Comparison of ENCODE assay signal across 8 cellular contexts in genomic region chrX:80876877-80877276, GRCh38.
A peak's percentile ranks its signal among the peaks of the same experiment; 100 is the strongest.
DNase-seq lines count a peak whose midpoint lies in the region; ATAC-seq, FAIRE-seq and TF ChIP-seq lines count a peak whose summit lies in the region.

No MANE protein-coding gene starts in this region.

- H3K4me2 ChIP-seq in PC-3 (ENCODE audit: low read length) = no peak overlapping the region

- H3K9me3 ChIP-seq in PC-3 (ENCODE audit: low read length) = no peaks in the 10 kb centered on the region

- H3K9ac ChIP-seq in PC-3 (ENCODE audit: low read length) = no peak overlapping the region

- no peaks in the 10 kb centered on the region for H3F3A ChIP-seq in PC-3 (ENCODE audit: low read length, unreplicated experiment)

- no peaks in the 10 kb centered on the region for H3K9me2 ChIP-seq in PC-3 (replicated peaks; ENCODE audit: low read length)

- no peaks in the 10 kb centered on the region for H3K27me3 Mint-ChIP-seq in type B pancreatic cell

- H3K27ac ChIP-seq in C4-2B (no peak overlapping the region), PC-3 (ENCODE audit: low read length) (no peak overlapping the region)

- no peak overlapping the region for H3K4me3 Mint-ChIP-seq in type B pancreatic cell

- H3K36me3 Mint-ChIP-seq in type B pancreatic cell = no peaks in the 10 kb centered on the region

- H3K36me3 ChIP-seq in PC-3 (ENCODE audit: low read depth, low read length) = no peaks in the 10 kb centered on the region

- H3K4me1 Mint-ChIP-seq in type B pancreatic cell (ENCODE audit: unreplicated experiment) = no peaks in the 10 kb centered on the region

- no peaks in the 10 kb centered on the region for H3K79me2 ChIP-seq in PC-3 (ENCODE audit: low read length)

- H3K27ac Mint-ChIP-seq in type B pancreatic cell = no peak overlapping the region

- H4K20me1 ChIP-seq in PC-3 (ENCODE audit: low read length) = no peaks in the 10 kb centered on the region

- POLR2A ChIA-PET in PC-3 (lab: Charles Lee; ENCODE audit: unreplicated experiment) = no interaction called here

- FAIRE-seq in HTR-8/SVneo (lab: Jason Lieb, UNC) = no peak

- BruUV-seq in PC-3 (replicated peaks; lab: Mats Ljungman, UMichigan) = no TSS peak

- no peaks in the 10 kb centered on the region for H3K27me3 ChIP-seq in PC-3 (ENCODE audit: low read length)

- no peaks in the 10 kb centered on the region for H3K9me3 Mint-ChIP-seq in type B pancreatic cell

- no peak overlapping the region for H2AFZ ChIP-seq in PC-3 (ENCODE audit: low read length)

- DNase-seq in GM20000 (ENCODE audit: low spot score) (peak; percentile 9), PC-3 (peak; percentile 56), fibroblast of the conjunctiva (ENCODE audit: low read depth) (peak; percentile 27), type B pancreatic cell (ENCODE audit: extremely low spot score, unreplicated experiment) (no peak), HTR-8/SVneo (ENCODE audit: insufficient read length, low spot score) (no peak)
- DNase-seq in stimulated activated CD4-positive, alpha-beta T cell treated with anti-CD3 and anti-CD28 coated beads, Interleukin-4, amount 100 ng/mL, for 4 hours = no peak

- intact Hi-C loops in PC-3 (cut with micrococcal nuclease) = loop anchor here (1.0 to 5.0 kb wide), 4 partner anchors 243 to 540 kb away; no protein-coding TSS in a partner anchor

- peak; percentile 50 for TF ChIP-seq CTCF in C4-2B (conservative IDR thresholded peaks at IDR 0.05)
- no peak for TF ChIP-seq CTCF in GM20000 (IDR thresholded peaks at IDR 0.05; ENCODE audit: extremely low read depth, missing control alignments)
- peak; percentile 59 for TF ChIP-seq CTCF in PC-3 (conservative IDR thresholded peaks at IDR 0.05; ENCODE audit: low read depth, low read length)
- TF ChIP-seq CTCF in type B pancreatic cell (conservative IDR thresholded peaks at IDR 0.05) = peak; percentile 74

- H3K4me3 ChIP-seq in PC-3 (ENCODE audit: low read length) = no peak overlapping the region

- ATAC-seq in PC-3 (no peak), GM18511 (IDR thresholded peaks at IDR 0.05; ENCODE audit: unreplicated experiment) (no peak)

- CTCF ChIA-PET in PC-3 (lab: Charles Lee) = interaction anchor here (0.6 to 1.5 kb wide), 2 partner anchors 244 to 523 kb away, joined by 3 to 4 read pairs; no protein-coding TSS in a partner anchor

- peaks cover 12% of the 10 kb centered on the region for H3K4me1 ChIP-seq in PC-3 (ENCODE audit: insufficient read depth, low read length)

Comparison
In these comparisons a context has a peak if more than half of its experiments do, and no peak if none do; other contexts are left out.
1. DNase-seq: peak in GM20000 (single experiment), PC-3 (single experiment) and fibroblast of the conjunctiva (single experiment); none in type B pancreatic cell (single experiment), stimulated activated CD4-positive, alpha-beta T cell treated with anti-CD3 and anti-CD28 coated beads, Interleukin-4, amount 100 ng/mL, for 4 hours (0 of 2) and HTR-8/SVneo (single experiment).